ENCODE assay signal across 13 cellular contexts in genomic region chr22:25029181-25029580, GRCh38.
"Had no signal": no experiment of that assay in that cellular context is flagged by ENCODE, and none has a peak within 500 bp of the region (broad histone marks: within the 10 kb centered on the region; RNA-seq: fewer than 3 reads in every experiment).

No MANE protein-coding gene starts in this region.

- DNase-seq: cortex of kidney; dorsolateral prefrontal cortex; effector CD8-positive, alpha-beta T cell; foreskin melanocyte; hippocampal formation; natural killer cell; stimulated activated CD4-positive, alpha-beta T cell treated with anti-CD3 and anti-CD28 coated beads, Interleukin-4, amount 100 ng/mL, for 1 hour; thyroid gland had no signal

- H3K27ac ChIP-seq: pancreas, suprapubic skin had no signal

- H3K4me2 ChIP-seq: smooth muscle cell had no signal

- H3K4me1 ChIP-seq: pancreas, upper lobe of right lung had no signal

- FAIRE-seq: pancreas had no signal

- H3K27me3 ChIP-seq: dorsolateral prefrontal cortex, pancreas, suprapubic skin, thyroid gland, upper lobe of right lung had no signal

- ATAC-seq: natural killer cell; stimulated activated naive CD8-positive, alpha-beta T cell treated with anti-CD3 and anti-CD28 coated beads, Interleukin-15, Interleukin-2, amounts not matched to agents 100 U/mL and 50 U/mL, for 24 hours had no signal

- H3K9me3 ChIP-seq: pancreas, suprapubic skin, thyroid gland, upper lobe of right lung had no signal

- H3K36me3 ChIP-seq: thyroid gland, upper lobe of right lung had no signal

- H3K4me3 ChIP-seq: dorsolateral prefrontal cortex, pancreas, smooth muscle cell, suprapubic skin, thyroid gland, upper lobe of right lung had no signal
